In genomic region chr7:101743241-101743994, GRCh38 we compare ENCODE assay signal across 7 cellular contexts.
DNase-seq lines count a peak whose midpoint lies in the region; ATAC-seq and TF ChIP-seq lines count a peak whose summit lies in the region.

No MANE protein-coding gene starts in this region.

- DNase-seq in GM19238 (ENCODE audit: insufficient read length, low spot score) (peak; percentile 66), NCI-H2171 treated with DMSO at 0.1 percent for 48 hours (lab: John Stamatoyannopoulos, UW) (peak; percentile 91), coronary artery (ENCODE audit: low spot score) (no peak), lung microvascular endothelial cell (ENCODE audit: low read depth in 2 of 2) (peak; percentile 58 to 69)
- peak; percentile 77 for DNase-seq in activated CD4-positive, alpha-beta T cell treated with anti-CD3 and anti-CD28 coated beads for 36 hours
- peak; percentile 21 for DNase-seq in stimulated activated CD8-positive, alpha-beta memory T cell treated with anti-CD3 and anti-CD28 coated beads, Interleukin-12 subunit alpha, Interleukin-12 subunit beta, amount 100 ng/mL, for 4 hours (ENCODE audit: low read depth)

- H3K27ac ChIP-seq in coronary artery: no peak overlapping the region

- no peak overlapping the region for H3K27ac Mint-ChIP-seq in activated CD4-positive, alpha-beta T cell treated with anti-CD3 and anti-CD28 coated beads for 36 hours

- H3K36me3 Mint-ChIP-seq in activated CD4-positive, alpha-beta T cell treated with anti-CD3 and anti-CD28 coated beads for 36 hours (ENCODE audit: low read depth): no peaks in the 10 kb centered on the region

- POLR2A ChIA-PET in activated CD4-positive, alpha-beta T cell treated with anti-CD3 and anti-CD28 coated beads for 36 hours (lab: Charles Lee): interaction anchor here (0.5 kb wide), 1 partner anchor 132 kb away, joined by 3 read pairs; no protein-coding TSS in a partner anchor

- peaks cover 3% of the 10 kb centered on the region for H3K27me3 Mint-ChIP-seq in activated CD4-positive, alpha-beta T cell treated with anti-CD3 and anti-CD28 coated beads for 36 hours

- H3K9me3 Mint-ChIP-seq in activated CD4-positive, alpha-beta T cell treated with anti-CD3 and anti-CD28 coated beads for 36 hours (ENCODE audit: low read depth): no peaks in the 10 kb centered on the region

- peak; percentile 37 for TF ChIP-seq CTCF in coronary artery (IDR thresholded peaks at IDR 0.05)

- CTCF ChIA-PET in activated CD4-positive, alpha-beta T cell treated with anti-CD3 and anti-CD28 coated beads for 36 hours (lab: Charles Lee): interaction anchor here (0.6 to 1.9 kb wide), 16 partner anchors 12 to 1551 kb away, joined by 3 to 9 read pairs (median 3); partner anchors contain the start of gene CUX1

- H3K4me1 Mint-ChIP-seq in activated CD4-positive, alpha-beta T cell treated with anti-CD3 and anti-CD28 coated beads for 36 hours: peaks cover 10% of the 10 kb centered on the region

- H3K4me3 ChIP-seq in coronary artery: peak overlapping the region; percentile 69

- ATAC-seq in activated CD4-positive, alpha-beta T cell treated with anti-CD3 and anti-CD28 coated beads for 36 hours: peak; percentile 71
- no peak for ATAC-seq in GM19452 (IDR thresholded peaks at IDR 0.05; ENCODE audit: unreplicated experiment)

- H3K4me3 Mint-ChIP-seq in activated CD4-positive, alpha-beta T cell treated with anti-CD3 and anti-CD28 coated beads for 36 hours: peak overlapping the region; percentile 67

- intact Hi-C loops in activated CD4-positive, alpha-beta T cell treated with anti-CD3 and anti-CD28 coated beads for 36 hours (cut with DNase I, micrococcal nuclease): loop anchor here (1.0 to 2.0 kb wide), 4 partner anchors 55 to 493 kb away; no protein-coding TSS in a partner anchor
